In the genomic region with DNA sequence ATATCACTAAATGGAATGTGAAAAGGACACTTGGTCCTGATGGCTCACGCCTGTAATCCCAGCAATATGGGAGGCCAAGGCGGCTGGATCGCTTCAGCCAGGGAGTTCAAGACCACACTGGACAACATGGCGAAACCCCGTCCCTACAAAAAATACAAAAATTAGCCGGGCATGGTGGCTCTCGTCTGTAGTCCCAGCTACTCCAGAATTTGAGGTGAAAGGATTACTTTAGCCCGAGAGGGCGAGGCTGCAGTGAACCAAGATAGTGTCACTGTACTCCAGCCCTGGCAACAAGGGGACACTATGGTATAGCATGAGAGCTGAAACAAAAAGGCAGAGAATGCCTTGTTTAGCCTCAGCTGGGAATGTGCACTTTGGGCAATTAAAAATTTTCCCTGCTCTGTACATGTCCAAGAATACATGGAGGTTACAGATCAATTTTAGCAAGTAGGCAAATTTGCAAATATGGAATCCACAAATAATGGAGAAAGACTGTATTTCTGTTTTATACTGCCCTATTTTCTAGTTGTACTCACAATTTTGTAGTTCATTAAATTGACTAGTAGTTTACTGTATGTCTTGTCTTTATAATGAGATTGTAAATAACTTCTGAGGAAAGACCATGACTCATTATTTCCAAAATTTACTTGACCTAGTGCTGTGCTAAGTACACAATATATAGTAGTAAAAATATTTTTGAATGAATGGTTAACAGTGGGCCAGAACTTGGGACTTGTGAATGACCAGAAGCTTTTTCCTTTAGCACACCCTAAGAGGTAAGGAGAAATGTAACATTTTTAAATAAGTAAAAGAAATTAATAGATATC, we compare ENCODE assay signal across 1 cellular context.
TF ChIP-seq lines count a peak whose summit lies in the region.

No MANE protein-coding gene starts in this region.

TF ChIP-seq in K562, 482 proteins besides CTCF, POLR2A, EP300 and RAD21 (continued from another document and continues in another):
- peak in 2 of 3 experiments; percentile 33 to 64 for TF ChIP-seq YY1 (IDR thresholded peaks at IDR 0.05; ENCODE audit: borderline replicate concordance in 1 of 3, control insufficient read depth in 1 of 3, extremely low read depth in 1 of 3, insufficient read depth in 3 of 3, insufficient read length in 1 of 3, insufficient replicate concordance in 2 of 3, low read depth in 1 of 3, low read length in 2 of 3)
- no peak for TF ChIP-seq TGIF2 (CRISPR knock-in tag; IDR thresholded peaks at IDR 0.05)
- TF ChIP-seq HDAC6 (IDR thresholded peaks at IDR 0.05; ENCODE audit: low read depth, low read length): no peak
- TF ChIP-seq BRCA1 (IDR thresholded peaks at IDR 0.05): no peak
- no peak for TF ChIP-seq BRCA1 (CRISPR knock-in tag; IDR thresholded peaks at IDR 0.05)
- peak; percentile 24 for TF ChIP-seq CXXC5 (CRISPR knock-in tag; IDR thresholded peaks at IDR 0.05)
- TF ChIP-seq NEUROD1 (IDR thresholded peaks at IDR 0.05; ENCODE audit: borderline replicate concordance, low read depth, low read length, partially characterized antibody): no peak
- TF ChIP-seq ZNF23 (CRISPR knock-in tag; IDR thresholded peaks at IDR 0.05): no peak
- TF ChIP-seq ATF1 (CRISPR knock-in tag; IDR thresholded peaks at IDR 0.05): no peak
- TF ChIP-seq ATF1 (tag; IDR thresholded peaks at IDR 0.05): no peak
- TF ChIP-seq SMARCA5 (IDR thresholded peaks at IDR 0.05): no peak
- TF ChIP-seq JUND (IDR thresholded peaks at IDR 0.05; ENCODE audit: borderline replicate concordance, low read depth, low read length): no peak
- peak; percentile 77 for TF ChIP-seq JUND (tag; IDR thresholded peaks at IDR 0.05; ENCODE audit: borderline replicate concordance, low read depth, low read length)
- TF ChIP-seq, protein P1, sequence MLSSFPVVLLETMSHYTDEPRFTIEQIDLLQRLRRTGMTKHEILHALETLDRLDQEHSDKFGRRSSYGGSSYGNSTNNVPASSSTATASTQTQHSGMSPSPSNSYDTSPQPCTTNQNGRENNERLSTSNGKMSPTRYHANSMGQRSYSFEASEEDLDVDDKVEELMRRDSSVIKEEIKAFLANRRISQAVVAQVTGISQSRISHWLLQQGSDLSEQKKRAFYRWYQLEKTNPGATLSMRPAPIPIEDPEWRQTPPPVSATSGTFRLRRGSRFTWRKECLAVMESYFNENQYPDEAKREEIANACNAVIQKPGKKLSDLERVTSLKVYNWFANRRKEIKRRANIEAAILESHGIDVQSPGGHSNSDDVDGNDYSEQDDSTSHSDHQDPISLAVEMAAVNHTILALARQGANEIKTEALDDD (IDR thresholded peaks at IDR 0.05): 0 out of 2 replicates have a peak, but pooled peaks have one; percentile 17
- TF ChIP-seq, protein P2, sequence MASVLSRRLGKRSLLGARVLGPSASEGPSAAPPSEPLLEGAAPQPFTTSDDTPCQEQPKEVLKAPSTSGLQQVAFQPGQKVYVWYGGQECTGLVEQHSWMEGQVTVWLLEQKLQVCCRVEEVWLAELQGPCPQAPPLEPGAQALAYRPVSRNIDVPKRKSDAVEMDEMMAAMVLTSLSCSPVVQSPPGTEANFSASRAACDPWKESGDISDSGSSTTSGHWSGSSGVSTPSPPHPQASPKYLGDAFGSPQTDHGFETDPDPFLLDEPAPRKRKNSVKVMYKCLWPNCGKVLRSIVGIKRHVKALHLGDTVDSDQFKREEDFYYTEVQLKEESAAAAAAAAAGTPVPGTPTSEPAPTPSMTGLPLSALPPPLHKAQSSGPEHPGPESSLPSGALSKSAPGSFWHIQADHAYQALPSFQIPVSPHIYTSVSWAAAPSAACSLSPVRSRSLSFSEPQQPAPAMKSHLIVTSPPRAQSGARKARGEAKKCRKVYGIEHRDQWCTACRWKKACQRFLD (CRISPR knock-in tag; IDR thresholded peaks at IDR 0.05): 0 out of 2 replicates have a peak, but pooled peaks have one; percentile 20
- TF ChIP-seq NCOA6 (IDR thresholded peaks at IDR 0.05): no peak
- TF ChIP-seq ZNF551 (CRISPR knock-in tag; IDR thresholded peaks at IDR 0.05): no peak
- TF ChIP-seq CBX2 (IDR thresholded peaks at IDR 0.05; ENCODE audit: insufficient read depth, low read length, poor library complexity, severe bottlenecking): no peak
- TF ChIP-seq ZNF707 (CRISPR knock-in tag; conservative IDR thresholded peaks at IDR 0.05): no peak
- TF ChIP-seq NELFE (IDR thresholded peaks at IDR 0.05; ENCODE audit: insufficient read depth, insufficient read length): no peak
- TF ChIP-seq, protein P3, sequence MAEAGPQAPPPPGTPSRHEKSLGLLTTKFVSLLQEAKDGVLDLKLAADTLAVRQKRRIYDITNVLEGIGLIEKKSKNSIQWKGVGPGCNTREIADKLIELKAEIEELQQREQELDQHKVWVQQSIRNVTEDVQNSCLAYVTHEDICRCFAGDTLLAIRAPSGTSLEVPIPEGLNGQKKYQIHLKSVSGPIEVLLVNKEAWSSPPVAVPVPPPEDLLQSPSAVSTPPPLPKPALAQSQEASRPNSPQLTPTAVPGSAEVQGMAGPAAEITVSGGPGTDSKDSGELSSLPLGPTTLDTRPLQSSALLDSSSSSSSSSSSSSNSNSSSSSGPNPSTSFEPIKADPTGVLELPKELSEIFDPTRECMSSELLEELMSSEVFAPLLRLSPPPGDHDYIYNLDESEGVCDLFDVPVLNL (CRISPR knock-in tag; IDR thresholded peaks at IDR 0.05; ENCODE audit: low read depth): no peak
- TF ChIP-seq PCBP2 (IDR thresholded peaks at IDR 0.05; ENCODE audit: low read depth, low read length, poor library complexity, severe bottlenecking): no peak
- no peak for TF ChIP-seq ZC3H8 (IDR thresholded peaks at IDR 0.05)
- TF ChIP-seq CHD2 (IDR thresholded peaks at IDR 0.05; ENCODE audit: low read depth, low read length): no peak
- TF ChIP-seq NFIX (CRISPR knock-in tag; IDR thresholded peaks at IDR 0.05; ENCODE audit: low read depth): no peak
- TF ChIP-seq NBN (IDR thresholded peaks at IDR 0.05; ENCODE audit: low read depth): no peak
- TF ChIP-seq, protein P4, sequence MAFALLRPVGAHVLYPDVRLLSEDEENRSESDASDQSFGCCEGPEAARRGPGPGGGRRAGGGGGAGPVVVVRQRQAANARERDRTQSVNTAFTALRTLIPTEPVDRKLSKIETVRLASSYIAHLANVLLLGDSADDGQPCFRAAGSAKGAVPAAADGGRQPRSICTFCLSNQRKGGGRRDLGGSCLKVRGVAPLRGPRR (CRISPR knock-in tag; IDR thresholded peaks at IDR 0.05): no peak
- TF ChIP-seq MAFF (IDR thresholded peaks at IDR 0.05; ENCODE audit: low read length): peak; percentile 37; the same call in 1 of the 2 replicates
- TF ChIP-seq TEAD1 (CRISPR knock-in tag; IDR thresholded peaks at IDR 0.05): no peak
- TF ChIP-seq XRCC3 (IDR thresholded peaks at IDR 0.05): no peak
- TF ChIP-seq PRPF4 (IDR thresholded peaks at IDR 0.05; ENCODE audit: insufficient read depth, low read depth, low read length, poor library complexity, severe bottlenecking): no peak
- TF ChIP-seq MTA1 (IDR thresholded peaks at IDR 0.05; ENCODE audit: borderline replicate concordance): no peak
- no peak for TF ChIP-seq DPF2 (IDR thresholded peaks at IDR 0.05)
- no peak for TF ChIP-seq CCAR2 (IDR thresholded peaks at IDR 0.05; ENCODE audit: low read depth, low read length)
- TF ChIP-seq, protein P5, sequence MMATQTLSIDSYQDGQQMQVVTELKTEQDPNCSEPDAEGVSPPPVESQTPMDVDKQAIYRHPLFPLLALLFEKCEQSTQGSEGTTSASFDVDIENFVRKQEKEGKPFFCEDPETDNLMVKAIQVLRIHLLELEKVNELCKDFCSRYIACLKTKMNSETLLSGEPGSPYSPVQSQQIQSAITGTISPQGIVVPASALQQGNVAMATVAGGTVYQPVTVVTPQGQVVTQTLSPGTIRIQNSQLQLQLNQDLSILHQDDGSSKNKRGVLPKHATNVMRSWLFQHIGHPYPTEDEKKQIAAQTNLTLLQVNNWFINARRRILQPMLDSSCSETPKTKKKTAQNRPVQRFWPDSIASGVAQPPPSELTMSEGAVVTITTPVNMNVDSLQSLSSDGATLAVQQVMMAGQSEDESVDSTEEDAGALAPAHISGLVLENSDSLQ (IDR thresholded peaks at IDR 0.05): no peak
- TF ChIP-seq ARID1B (IDR thresholded peaks at IDR 0.05): no peak
- no peak for TF ChIP-seq PURB (CRISPR knock-in tag; IDR thresholded peaks at IDR 0.05; ENCODE audit: low read depth)
- TF ChIP-seq, protein P6, sequence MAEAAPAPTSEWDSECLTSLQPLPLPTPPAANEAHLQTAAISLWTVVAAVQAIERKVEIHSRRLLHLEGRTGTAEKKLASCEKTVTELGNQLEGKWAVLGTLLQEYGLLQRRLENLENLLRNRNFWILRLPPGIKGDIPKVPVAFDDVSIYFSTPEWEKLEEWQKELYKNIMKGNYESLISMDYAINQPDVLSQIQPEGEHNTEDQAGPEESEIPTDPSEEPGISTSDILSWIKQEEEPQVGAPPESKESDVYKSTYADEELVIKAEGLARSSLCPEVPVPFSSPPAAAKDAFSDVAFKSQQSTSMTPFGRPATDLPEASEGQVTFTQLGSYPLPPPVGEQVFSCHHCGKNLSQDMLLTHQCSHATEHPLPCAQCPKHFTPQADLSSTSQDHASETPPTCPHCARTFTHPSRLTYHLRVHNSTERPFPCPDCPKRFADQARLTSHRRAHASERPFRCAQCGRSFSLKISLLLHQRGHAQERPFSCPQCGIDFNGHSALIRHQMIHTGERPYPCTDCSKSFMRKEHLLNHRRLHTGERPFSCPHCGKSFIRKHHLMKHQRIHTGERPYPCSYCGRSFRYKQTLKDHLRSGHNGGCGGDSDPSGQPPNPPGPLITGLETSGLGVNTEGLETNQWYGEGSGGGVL (CRISPR knock-in tag; IDR thresholded peaks at IDR 0.05): no peak
- TF ChIP-seq HOXB6 (CRISPR knock-in tag; IDR thresholded peaks at IDR 0.05; ENCODE audit: borderline replicate concordance): no peak
- no peak for TF ChIP-seq ZNF253 (CRISPR knock-in tag; conservative IDR thresholded peaks at IDR 0.05)
- no peak for TF ChIP-seq RBM25 (IDR thresholded peaks at IDR 0.05; ENCODE audit: low read depth, low read length, severe bottlenecking)
- no peak for TF ChIP-seq LCOR (CRISPR knock-in tag; IDR thresholded peaks at IDR 0.05)
- TF ChIP-seq, protein P7, sequence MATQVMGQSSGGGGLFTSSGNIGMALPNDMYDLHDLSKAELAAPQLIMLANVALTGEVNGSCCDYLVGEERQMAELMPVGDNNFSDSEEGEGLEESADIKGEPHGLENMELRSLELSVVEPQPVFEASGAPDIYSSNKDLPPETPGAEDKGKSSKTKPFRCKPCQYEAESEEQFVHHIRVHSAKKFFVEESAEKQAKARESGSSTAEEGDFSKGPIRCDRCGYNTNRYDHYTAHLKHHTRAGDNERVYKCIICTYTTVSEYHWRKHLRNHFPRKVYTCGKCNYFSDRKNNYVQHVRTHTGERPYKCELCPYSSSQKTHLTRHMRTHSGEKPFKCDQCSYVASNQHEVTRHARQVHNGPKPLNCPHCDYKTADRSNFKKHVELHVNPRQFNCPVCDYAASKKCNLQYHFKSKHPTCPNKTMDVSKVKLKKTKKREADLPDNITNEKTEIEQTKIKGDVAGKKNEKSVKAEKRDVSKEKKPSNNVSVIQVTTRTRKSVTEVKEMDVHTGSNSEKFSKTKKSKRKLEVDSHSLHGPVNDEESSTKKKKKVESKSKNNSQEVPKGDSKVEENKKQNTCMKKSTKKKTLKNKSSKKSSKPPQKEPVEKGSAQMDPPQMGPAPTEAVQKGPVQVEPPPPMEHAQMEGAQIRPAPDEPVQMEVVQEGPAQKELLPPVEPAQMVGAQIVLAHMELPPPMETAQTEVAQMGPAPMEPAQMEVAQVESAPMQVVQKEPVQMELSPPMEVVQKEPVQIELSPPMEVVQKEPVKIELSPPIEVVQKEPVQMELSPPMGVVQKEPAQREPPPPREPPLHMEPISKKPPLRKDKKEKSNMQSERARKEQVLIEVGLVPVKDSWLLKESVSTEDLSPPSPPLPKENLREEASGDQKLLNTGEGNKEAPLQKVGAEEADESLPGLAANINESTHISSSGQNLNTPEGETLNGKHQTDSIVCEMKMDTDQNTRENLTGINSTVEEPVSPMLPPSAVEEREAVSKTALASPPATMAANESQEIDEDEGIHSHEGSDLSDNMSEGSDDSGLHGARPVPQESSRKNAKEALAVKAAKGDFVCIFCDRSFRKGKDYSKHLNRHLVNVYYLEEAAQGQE (CRISPR knock-in tag; IDR thresholded peaks at IDR 0.05; ENCODE audit: low read depth): no peak
- no peak for TF ChIP-seq MIER1 (IDR thresholded peaks at IDR 0.05; ENCODE audit: low read depth)
- no peak for TF ChIP-seq MYC (IDR thresholded peaks at IDR 0.05; ENCODE audit: low read depth, low read length)
- 0 out of 2 replicates have a peak, but pooled peaks have one; percentile 19 for TF ChIP-seq MYC (CRISPR knock-in tag; IDR thresholded peaks at IDR 0.05; ENCODE audit: borderline replicate concordance, low read depth)
- TF ChIP-seq, protein P8, sequence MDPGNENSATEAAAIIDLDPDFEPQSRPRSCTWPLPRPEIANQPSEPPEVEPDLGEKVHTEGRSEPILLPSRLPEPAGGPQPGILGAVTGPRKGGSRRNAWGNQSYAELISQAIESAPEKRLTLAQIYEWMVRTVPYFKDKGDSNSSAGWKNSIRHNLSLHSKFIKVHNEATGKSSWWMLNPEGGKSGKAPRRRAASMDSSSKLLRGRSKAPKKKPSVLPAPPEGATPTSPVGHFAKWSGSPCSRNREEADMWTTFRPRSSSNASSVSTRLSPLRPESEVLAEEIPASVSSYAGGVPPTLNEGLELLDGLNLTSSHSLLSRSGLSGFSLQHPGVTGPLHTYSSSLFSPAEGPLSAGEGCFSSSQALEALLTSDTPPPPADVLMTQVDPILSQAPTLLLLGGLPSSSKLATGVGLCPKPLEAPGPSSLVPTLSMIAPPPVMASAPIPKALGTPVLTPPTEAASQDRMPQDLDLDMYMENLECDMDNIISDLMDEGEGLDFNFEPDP (CRISPR knock-in tag; IDR thresholded peaks at IDR 0.05): no peak
- no peak for TF ChIP-seq PHF8 (IDR thresholded peaks at IDR 0.05; ENCODE audit: borderline replicate concordance, low read length)
- TF ChIP-seq FOSL1 (tag; conservative IDR thresholded peaks at IDR 0.05): peak; percentile 77
- no peak for TF ChIP-seq RBM34 (IDR thresholded peaks at IDR 0.05; ENCODE audit: borderline replicate concordance, insufficient read depth, low read length)
- no peak for TF ChIP-seq POU5F1 (IDR thresholded peaks at IDR 0.05; ENCODE audit: borderline replicate concordance, low read depth, low read length, partially characterized antibody)
- TF ChIP-seq ZC3H11A (IDR thresholded peaks at IDR 0.05; ENCODE audit: low read depth, low read length): no peak
- no peak for TF ChIP-seq SAFB2 (IDR thresholded peaks at IDR 0.05; ENCODE audit: borderline replicate concordance, low read depth, low read length, severe bottlenecking)
- no peak for TF ChIP-seq SRF (CRISPR knock-in tag; IDR thresholded peaks at IDR 0.05)
- TF ChIP-seq, protein P9, sequence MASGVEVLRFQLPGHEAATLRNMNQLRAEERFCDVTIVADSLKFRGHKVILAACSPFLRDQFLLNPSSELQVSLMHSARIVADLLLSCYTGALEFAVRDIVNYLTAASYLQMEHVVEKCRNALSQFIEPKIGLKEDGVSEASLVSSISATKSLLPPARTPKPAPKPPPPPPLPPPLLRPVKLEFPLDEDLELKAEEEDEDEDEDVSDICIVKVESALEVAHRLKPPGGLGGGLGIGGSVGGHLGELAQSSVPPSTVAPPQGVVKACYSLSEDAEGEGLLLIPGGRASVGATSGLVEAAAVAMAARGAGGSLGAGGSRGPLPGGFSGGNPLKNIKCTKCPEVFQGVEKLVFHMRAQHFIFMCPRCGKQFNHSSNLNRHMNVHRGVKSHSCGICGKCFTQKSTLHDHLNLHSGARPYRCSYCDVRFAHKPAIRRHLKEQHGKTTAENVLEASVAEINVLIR (CRISPR knock-in tag; IDR thresholded peaks at IDR 0.05): no peak
- TF ChIP-seq RHOXF2B (CRISPR knock-in tag; conservative IDR thresholded peaks at IDR 0.05): 0 out of 2 replicates have a peak, but pooled peaks have one; percentile 43
- peak; percentile 81; the same call in 1 of the 2 replicates for TF ChIP-seq NFRKB (IDR thresholded peaks at IDR 0.05; ENCODE audit: low read depth)
